Comparison of ENCODE assay signal across 8 cellular contexts in the genomic region with DNA sequence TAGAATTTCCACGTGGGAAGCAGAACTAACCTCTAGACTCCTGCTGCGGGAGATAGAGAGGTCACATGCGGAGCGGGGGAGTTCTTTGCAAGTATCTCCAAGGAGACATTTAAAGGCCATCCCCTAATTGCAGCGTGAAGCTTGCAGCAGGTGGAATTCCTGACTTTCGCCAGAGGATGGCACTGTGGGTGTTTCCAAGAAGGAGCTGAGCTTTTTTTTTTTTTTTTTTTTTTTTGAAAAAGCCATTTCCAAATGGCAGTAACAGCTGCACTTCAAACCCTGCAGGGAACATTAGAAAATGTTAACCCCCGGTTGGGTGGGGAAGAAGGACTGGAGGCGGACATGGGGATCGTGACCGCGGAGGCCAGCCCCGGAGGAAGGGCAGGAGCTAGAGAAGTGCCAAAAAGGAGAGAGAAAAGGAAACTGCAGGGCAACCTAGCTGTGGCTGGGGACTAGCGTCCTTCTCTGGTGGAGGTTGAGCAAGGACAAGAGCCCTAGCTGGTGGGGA.
DNase-seq lines count a peak whose midpoint lies in the region; ATAC-seq and TF ChIP-seq lines count a peak whose summit lies in the region.

No MANE protein-coding gene starts in this region.

- 2% methylated on average over 13 of the region's 13 CpGs for WGBS in lower leg skin, 2 donors

- H3K9me3 ChIP-seq in MG63 (no peaks in the 10 kb centered on the region), RWPE2 (ENCODE audit: severe bottlenecking) (no peaks in the 10 kb centered on the region), tibial artery (no peaks in the 10 kb centered on the region)

- no peak overlapping the region for H3K27ac Mint-ChIP-seq in activated T-cell treated with anti-CD3 and anti-CD28 coated beads, Interleukin-2, amount 50 U/mL, for 72 hours
- no peak overlapping the region for H3K27ac Mint-ChIP-seq in activated T-cell treated with anti-CD3 and anti-CD28 coated beads, Interleukin-2, amount 50 U/mL, for 24 hours

- no peak overlapping the region for H3K27ac ChIP-seq in RWPE2 (ENCODE audit: poor library complexity, severe bottlenecking)
- H3K27ac ChIP-seq in tibial artery: no peak overlapping the region

- peak; percentile 13 to 20 for DNase-seq in activated T-cell treated with anti-CD3 and anti-CD28 coated beads, Interleukin-2, amount 50 U/mL, for 72 hours
- no peak for DNase-seq in activated T-cell treated with anti-CD3 and anti-CD28 coated beads, Interleukin-2, amount 50 U/mL, for 24 hours
- peak; percentile 33 for DNase-seq in MG63
- no peak for DNase-seq in RWPE2 (ENCODE audit: low spot score)
- DNase-seq in ecto neural progenitor cell (ENCODE audit: low spot score): peak; percentile 79
- DNase-seq in lower leg skin (ENCODE audit: low spot score in 2 of 2): peak; percentile 23 to 84
- peak in 1 of 2 donors; percentile 25 for DNase-seq in tibial artery

- H3K27me3 ChIP-seq in MG63 (no peaks in the 10 kb centered on the region), RWPE2 (ENCODE audit: insufficient read depth, poor library complexity, severe bottlenecking) (no peaks in the 10 kb centered on the region), tibial artery (peaks cover 0 to 5% of the 10 kb centered on the region in 2 donors)

- H3K4me3 Mint-ChIP-seq in activated T-cell treated with anti-CD3 and anti-CD28 coated beads, Interleukin-2, amount 50 U/mL, for 72 hours: no peak overlapping the region
- no peak overlapping the region for H3K4me3 Mint-ChIP-seq in activated T-cell treated with anti-CD3 and anti-CD28 coated beads, Interleukin-2, amount 50 U/mL, for 24 hours

- H3K4me1 ChIP-seq in RWPE2 (ENCODE audit: insufficient read depth, poor library complexity, severe bottlenecking) (no peaks in the 10 kb centered on the region), tibial artery (peaks cover 0 to 7% (median 4%) of the 10 kb centered on the region in 4 donors)

- H3K36me3 ChIP-seq in MG63 (no peaks in the 10 kb centered on the region), RWPE2 (ENCODE audit: low read depth) (no peaks in the 10 kb centered on the region), tibial artery (no peaks in the 10 kb centered on the region)

- H3K4me3 ChIP-seq in MG63 (no peak overlapping the region), RWPE2 (ENCODE audit: severe bottlenecking) (no peak overlapping the region), lower leg skin (ENCODE audit: low read depth, poor library complexity, severe bottlenecking) (no peak overlapping the region), tibial artery (peak overlapping the region; percentile 19 to 29)

- intact Hi-C loops in lower leg skin (cut with DNase I; ENCODE audit: low total_unique reads) (no loop called here), tibial artery (cut with DNase I; ENCODE audit: low total_unique reads) (no loop called here)

- no peak for ATAC-seq in activated T-cell treated with anti-CD3 and anti-CD28 coated beads, Interleukin-2, amount 50 U/mL, for 72 hours (replicated peaks in 1 of 2)
- no peak for ATAC-seq in RWPE2 (ENCODE audit: low read depth)
- ATAC-seq in GM18873 (IDR thresholded peaks at IDR 0.05; ENCODE audit: low FRiP score, unreplicated experiment): no peak

- no peaks in the 10 kb centered on the region for H3K36me3 Mint-ChIP-seq in activated T-cell treated with anti-CD3 and anti-CD28 coated beads, Interleukin-2, amount 50 U/mL, for 72 hours (ENCODE audit: insufficient read depth in 2 of 2)
- H3K36me3 Mint-ChIP-seq in activated T-cell treated with anti-CD3 and anti-CD28 coated beads, Interleukin-2, amount 50 U/mL, for 24 hours (ENCODE audit: low read depth): no peaks in the 10 kb centered on the region

- H3K27me3 Mint-ChIP-seq in activated T-cell treated with anti-CD3 and anti-CD28 coated beads, Interleukin-2, amount 50 U/mL, for 72 hours (ENCODE audit: low read depth): no peaks in the 10 kb centered on the region
- H3K27me3 Mint-ChIP-seq in activated T-cell treated with anti-CD3 and anti-CD28 coated beads, Interleukin-2, amount 50 U/mL, for 24 hours: no peaks in the 10 kb centered on the region

- no peak for TF ChIP-seq POLR2A in lower leg skin (IDR thresholded peaks at IDR 0.05)

- H3K4me1 Mint-ChIP-seq in activated T-cell treated with anti-CD3 and anti-CD28 coated beads, Interleukin-2, amount 50 U/mL, for 72 hours (ENCODE audit: low read depth): no peaks in the 10 kb centered on the region
- no peaks in the 10 kb centered on the region for H3K4me1 Mint-ChIP-seq in activated T-cell treated with anti-CD3 and anti-CD28 coated beads, Interleukin-2, amount 50 U/mL, for 24 hours (ENCODE audit: low read depth)

- TF ChIP-seq CTCF in RWPE2 (IDR thresholded peaks at IDR 0.05; ENCODE audit: poor library complexity, severe bottlenecking): peak; percentile 68
- no peak for TF ChIP-seq CTCF in lower leg skin (IDR thresholded peaks at IDR 0.05)
- peak; percentile 44 to 47 for TF ChIP-seq CTCF in tibial artery (IDR thresholded peaks at IDR 0.05)

- peaks cover 0 to 2% of the 10 kb centered on the region in 2 donors for H3K9me3 Mint-ChIP-seq in activated T-cell treated with anti-CD3 and anti-CD28 coated beads, Interleukin-2, amount 50 U/mL, for 72 hours
- no peaks in the 10 kb centered on the region for H3K9me3 Mint-ChIP-seq in activated T-cell treated with anti-CD3 and anti-CD28 coated beads, Interleukin-2, amount 50 U/mL, for 24 hours

Comparison
In these comparisons a context has a peak if more than half of its experiments do, and no peak if none do; other contexts are left out.
1. DNase-seq: peak in activated T-cell treated with anti-CD3 and anti-CD28 coated beads, Interleukin-2, amount 50 U/mL, for 72 hours (2 of 2), MG63 (single experiment), ecto neural progenitor cell (single experiment) and lower leg skin (2 of 2); none in activated T-cell treated with anti-CD3 and anti-CD28 coated beads, Interleukin-2, amount 50 U/mL, for 24 hours (single experiment) and RWPE2 (single experiment).
2. H3K4me3 ChIP-seq: peak in tibial artery (2 of 2); none in MG63 (single experiment), RWPE2 (single experiment) and lower leg skin (single experiment).
3. CTCF ChIP-seq: peak in RWPE2 (single experiment) and tibial artery (2 of 2); none in lower leg skin (0 of 3).